21 cellular contexts compared by ENCODE assay signal in the genomic region with DNA sequence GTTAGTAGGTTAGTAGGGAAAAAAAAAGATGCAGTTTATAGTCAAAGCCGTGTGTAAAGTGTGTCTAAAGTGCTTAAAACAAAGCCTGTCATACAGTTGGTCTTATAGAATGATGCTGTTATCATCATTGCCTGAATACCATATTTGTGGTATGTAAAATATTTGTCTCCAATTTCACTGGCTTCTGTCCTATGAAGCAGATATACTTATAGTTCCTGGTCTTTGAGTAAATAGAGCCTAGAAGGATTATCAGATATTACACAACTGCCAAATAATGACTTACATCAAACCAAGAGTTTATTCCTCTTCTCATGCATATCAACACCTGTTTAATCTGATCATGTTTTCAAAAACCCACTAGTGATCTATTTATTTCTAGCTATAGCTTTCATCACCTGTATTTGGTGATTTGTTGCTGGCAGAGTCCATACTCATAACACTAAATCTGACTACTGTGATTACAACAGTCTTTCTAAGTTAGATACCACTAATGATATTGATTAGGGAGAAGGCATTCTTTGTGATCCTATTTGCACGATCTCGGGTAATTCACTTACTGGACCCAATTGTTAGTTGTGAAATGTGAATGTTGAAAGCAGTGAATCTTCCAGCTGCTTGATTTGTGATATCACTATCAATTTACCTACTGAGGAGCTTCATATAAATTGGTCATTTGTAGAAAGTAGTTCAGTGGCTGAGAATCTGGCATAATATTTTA.
DNase-seq lines count a peak whose midpoint lies in the region; ATAC-seq, FAIRE-seq and TF ChIP-seq lines count a peak whose summit lies in the region.
"Had no signal": no experiment of that assay in that cellular context is flagged by ENCODE, and none has a peak within 500 bp of the region (broad histone marks: within the 10 kb centered on the region; RNA-seq: fewer than 3 reads in every experiment).

No MANE protein-coding gene starts in this region.

- CTCF ChIA-PET in A549 (lab: Yijun Ruan, JAX) = no interaction called here

- WGBS in A549 (ENCODE audit: missing lambda C conversion rate) = 77% methylated on average over 3 of the region's 3 CpGs

- no peak for TF ChIP-seq POLR2A in A549 (IDR thresholded peaks at IDR 0.05; ENCODE audit: low read length)

- H3K9me3 ChIP-seq in A549 = no peaks in the 10 kb centered on the region
- H3K9me3 ChIP-seq: BLaER1 had no signal

- no peak overlapping the region for H3K4me3 ChIP-seq in A549
- no peak overlapping the region for H3K4me3 ChIP-seq in choroid plexus epithelial cell (ENCODE audit: low read depth, low read length)
- no peak overlapping the region for H3K4me3 ChIP-seq in H7 (ENCODE audit: insufficient read depth, low read depth, low read length)
- H3K4me3 ChIP-seq: BLaER1, K562 had no signal

- no peak for ATAC-seq in A549
- ATAC-seq in GM21515 (IDR thresholded peaks at IDR 0.05; ENCODE audit: unreplicated experiment) = no peak
- ATAC-seq: K562 had no signal

- H3K27me3 ChIP-seq in H7 (ENCODE audit: control insufficient read depth, insufficient read depth, low read length) = no peaks in the 10 kb centered on the region
- H3K27me3 ChIP-seq: BLaER1 had no signal

- H3K4me1 ChIP-seq in A549 = peaks cover 9% of the 10 kb centered on the region
- H3K4me1 ChIP-seq: BLaER1 had no signal

- H3K27ac ChIP-seq in A549 = no peak overlapping the region
- H3K27ac ChIP-seq: BLaER1, RWPE1 had no signal

- no peak for TF ChIP-seq CTCF in A549 (IDR thresholded peaks at IDR 0.05)
- TF ChIP-seq CTCF in choroid plexus epithelial cell (conservative IDR thresholded peaks at IDR 0.05; ENCODE audit: low read depth, low read length) = no peak

- no peak for FAIRE-seq in A549 (lab: Jason Lieb, UNC)
- FAIRE-seq: GM12892, GM18507, K562 had no signal

- no peak for DNase-seq in A549 (ENCODE audit: low read depth in 1 of 2, low spot score in 1 of 2)
- DNase-seq in HS-27A (ENCODE audit: low read depth) = peak; percentile 38
- peak; percentile 55 for DNase-seq in choroid plexus epithelial cell (ENCODE audit: low read depth)
- peak; percentile 74 for DNase-seq in iris pigment epithelial cell (ENCODE audit: low read depth)
- no peak for DNase-seq in ecto neural progenitor cell (ENCODE audit: low spot score)
- no peak for DNase-seq in NCI-H146 treated with DMSO at 0.1 percent for 48 hours (lab: John Stamatoyannopoulos, UW; ENCODE audit: unreplicated experiment)
- DNase-seq in H7 = no peak
- DNase-seq: CD4-positive, alpha-beta memory T cell; DMS153; H9; NCI-H1092 treated with DMSO at 0.1 percent for 48 hours; NCI-H1694; NCI-H2081 treated with DMSO at 0.1 percent for 48 hours; NCI-H510A; NCI-H82 had no signal

- POLR2A ChIA-PET in A549 (lab: Yijun Ruan, JAX) = no interaction called here

- 0 out of 3 replicates have a peak overlapping the region, but pooled peaks have one; percentile 5 for H3K4me2 ChIP-seq in A549
- H3K4me2 ChIP-seq: BLaER1 had no signal

- H3K36me3 ChIP-seq in H7 (replicated peaks; ENCODE audit: control insufficient read depth, insufficient read depth, low read length) = no peaks in the 10 kb centered on the region
- H3K36me3 ChIP-seq: BLaER1 had no signal

- no peak for TF ChIP-seq RAD21 in A549 (conservative IDR thresholded peaks at IDR 0.05 in 1 of 2, IDR thresholded peaks at IDR 0.05 in 1 of 2)

- no peak for TF ChIP-seq EP300 in A549 (IDR thresholded peaks at IDR 0.05)

TF ChIP-seq in A549, 52 proteins besides CTCF, POLR2A, EP300 and RAD21:
- TF ChIP-seq, protein P1, sequence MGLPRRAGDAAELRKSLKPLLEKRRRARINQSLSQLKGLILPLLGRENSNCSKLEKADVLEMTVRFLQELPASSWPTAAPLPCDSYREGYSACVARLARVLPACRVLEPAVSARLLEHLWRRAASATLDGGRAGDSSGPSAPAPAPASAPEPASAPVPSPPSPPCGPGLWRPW (IDR thresholded peaks at IDR 0.05) = no peak
- TF ChIP-seq, protein P2, sequence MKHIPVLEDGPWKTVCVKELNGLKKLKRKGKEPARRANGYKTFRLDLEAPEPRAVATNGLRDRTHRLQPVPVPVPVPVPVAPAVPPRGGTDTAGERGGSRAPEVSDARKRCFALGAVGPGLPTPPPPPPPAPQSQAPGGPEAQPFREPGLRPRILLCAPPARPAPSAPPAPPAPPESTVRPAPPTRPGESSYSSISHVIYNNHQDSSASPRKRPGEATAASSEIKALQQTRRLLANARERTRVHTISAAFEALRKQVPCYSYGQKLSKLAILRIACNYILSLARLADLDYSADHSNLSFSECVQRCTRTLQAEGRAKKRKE (CRISPR knock-in tag; IDR thresholded peaks at IDR 0.05; ENCODE audit: low read depth) = no peak
- TF ChIP-seq HOXA7 (CRISPR knock-in tag; IDR thresholded peaks at IDR 0.05) (no peak), CHD2 (IDR thresholded peaks at IDR 0.05; ENCODE audit: low read length, partially characterized antibody) (no peak), CEBPB (IDR thresholded peaks at IDR 0.05) (no peak), EHMT2 (IDR thresholded peaks at IDR 0.05; ENCODE audit: low read depth) (no peak), TP53 (CRISPR knock-in tag; IDR thresholded peaks at IDR 0.05) (no peak), RFX5 (IDR thresholded peaks at IDR 0.05) (no peak)

Comparison
In these comparisons a context has a peak if more than half of its experiments do, and no peak if none do; other contexts are left out.
1. DNase-seq: peak in HS-27A (single experiment), choroid plexus epithelial cell (single experiment) and iris pigment epithelial cell (single experiment); none in A549 (0 of 2), ecto neural progenitor cell (single experiment), NCI-H146 treated with DMSO at 0.1 percent for 48 hours (single experiment) and H7 (single experiment).